Comparison of ENCODE assay signal across 8 cellular contexts in genomic region chr21:29072873-29073221, GRCh38. TPM values are rescaled to one million over a fixed set of nuclear protein-coding genes. Genes with fewer than 3 reads are reported as not detected.
DNase-seq lines count a peak whose midpoint lies in the region; ATAC-seq and TF ChIP-seq lines count a peak whose summit lies in the region.

No MANE protein-coding gene starts in this region.

- intact Hi-C loops in CD4-positive, alpha-beta memory T cell (cut with micrococcal nuclease), result loop anchor here (1.0 to 2.0 kb wide), 7 partner anchors 16 to 226 kb away; partner anchors contain the start of genes LTN1 and USP16
- intact Hi-C loops in activated CD4-positive, alpha-beta memory T cell treated with anti-CD3 and anti-CD28 coated beads for 36 hours (cut with micrococcal nuclease), result loop anchor here (1.0 to 5.0 kb wide), 8 partner anchors 49 to 241 kb away; partner anchors contain the start of gene USP16
- intact Hi-C loops in left cardiac atrium (cut with DNase I), result loop anchor here in 1 of 2 donors (5.0 kb wide), 1 partner anchor 46 kb away; no protein-coding TSS in a partner anchor

- peaks cover 0 to 3% (median 0%) of the 10 kb centered on the region in 8 donors for H3K9me3 Mint-ChIP-seq in CD4-positive, alpha-beta memory T cell
- H3K9me3 Mint-ChIP-seq in HFFc6, result no peaks in the 10 kb centered on the region
- no peaks in the 10 kb centered on the region for H3K9me3 Mint-ChIP-seq in activated CD4-positive, alpha-beta memory T cell treated with anti-CD3 and anti-CD28 coated beads for 36 hours

- no peaks in the 10 kb centered on the region for H3K9me3 ChIP-seq in CD4-positive, alpha-beta memory T cell (ENCODE audit: control insufficient read depth in 1 of 2, low read length in 2 of 2)
- H3K9me3 ChIP-seq in skeletal muscle satellite cell (replicated peaks; ENCODE audit: low read length), result no peaks in the 10 kb centered on the region

- ATAC-seq in left cardiac atrium, result peak; percentile 2
- ATAC-seq in GM21360 (IDR thresholded peaks at IDR 0.05; ENCODE audit: unreplicated experiment), result no peak

- H3K27ac ChIP-seq in CD4-positive, alpha-beta memory T cell (ENCODE audit: low read depth, low read length), result peak overlapping the region; percentile 88

- peak in 1 of 5 donors; percentile 43 for DNase-seq in CD4-positive, alpha-beta memory T cell
- peak; percentile 16 for DNase-seq in HFFc6
- no peak for DNase-seq in activated CD4-positive, alpha-beta memory T cell treated with anti-CD3 and anti-CD28 coated beads for 36 hours
- no peak for DNase-seq in left cardiac atrium
- DNase-seq in NCI-H2196 treated with DMSO at 0.1 percent for 48 hours (lab: John Stamatoyannopoulos, UW; ENCODE audit: unreplicated experiment), result no peak
- DNase-seq in globus pallidus (ENCODE audit: low spot score), result no peak

- H3K4me1 Mint-ChIP-seq in CD4-positive, alpha-beta memory T cell, result peaks cover 24 to 60% (median 41%) of the 10 kb centered on the region in 4 donors
- peaks cover 50% of the 10 kb centered on the region for H3K4me1 Mint-ChIP-seq in HFFc6 (ENCODE audit: low read depth)
- peaks cover 49% of the 10 kb centered on the region for H3K4me1 Mint-ChIP-seq in activated CD4-positive, alpha-beta memory T cell treated with anti-CD3 and anti-CD28 coated beads for 36 hours (ENCODE audit: low read depth)

- H3K36me3 Mint-ChIP-seq in CD4-positive, alpha-beta memory T cell, result peaks cover 7 to 36% of the 10 kb centered on the region in 2 donors
- peaks cover 28% of the 10 kb centered on the region for H3K36me3 Mint-ChIP-seq in HFFc6 (ENCODE audit: low read depth)
- H3K36me3 Mint-ChIP-seq in activated CD4-positive, alpha-beta memory T cell treated with anti-CD3 and anti-CD28 coated beads for 36 hours, result peaks cover 28% of the 10 kb centered on the region

- no peaks in the 10 kb centered on the region for H3K27me3 Mint-ChIP-seq in CD4-positive, alpha-beta memory T cell
- peaks cover 3% of the 10 kb centered on the region; the same call in 1 of the 2 replicates for H3K27me3 Mint-ChIP-seq in HFFc6 (ENCODE audit: insufficient read depth)
- H3K27me3 Mint-ChIP-seq in activated CD4-positive, alpha-beta memory T cell treated with anti-CD3 and anti-CD28 coated beads for 36 hours, result no peaks in the 10 kb centered on the region

- peak overlapping the region; percentile 94 for H3K9ac ChIP-seq in skeletal muscle satellite cell (ENCODE audit: low read depth, low read length)

- no peak for TF ChIP-seq CTCF in HFFc6 (IDR thresholded peaks at IDR 0.05)

- peak overlapping the region; percentile 81 for H3K4me2 ChIP-seq in skeletal muscle satellite cell (ENCODE audit: low read length)

- POLR2A ChIA-PET in CD4-positive, alpha-beta memory T cell (lab: Charles Lee; ENCODE audit: partially characterized antibody), result interaction anchor here (0.8 to 6.8 kb wide), 12 partner anchors 9 to 376 kb away, joined by 3 to 70 read pairs (median 10); partner anchors contain the start of genes BACH1, LTN1, RWDD2B and USP16
- POLR2A ChIA-PET in activated CD4-positive, alpha-beta memory T cell treated with anti-CD3 and anti-CD28 coated beads for 36 hours (lab: Charles Lee), result interaction anchor here (0.9 to 1.6 kb wide), 5 partner anchors 42 to 299 kb away, joined by 3 to 20 read pairs (median 3); partner anchors contain the start of gene USP16

- peak overlapping the region; percentile 96 to 100 (median 99) for H3K27ac Mint-ChIP-seq in CD4-positive, alpha-beta memory T cell
- H3K27ac Mint-ChIP-seq in HFFc6, result peak overlapping the region; percentile 99
- peak overlapping the region; percentile 97 for H3K27ac Mint-ChIP-seq in activated CD4-positive, alpha-beta memory T cell treated with anti-CD3 and anti-CD28 coated beads for 36 hours

- H3K4me3 ChIP-seq in CD4-positive, alpha-beta memory T cell (ENCODE audit: low read length in 2 of 2), result peak overlapping the region; percentile 39 to 97
- H3K4me3 ChIP-seq in skeletal muscle satellite cell (ENCODE audit: low read length), result peak overlapping the region; percentile 83

- H3K4me3 Mint-ChIP-seq in CD4-positive, alpha-beta memory T cell, result peak overlapping the region; percentile 99 to 100 (median 100)
- peak overlapping the region; percentile 100 for H3K4me3 Mint-ChIP-seq in HFFc6
- H3K4me3 Mint-ChIP-seq in activated CD4-positive, alpha-beta memory T cell treated with anti-CD3 and anti-CD28 coated beads for 36 hours, result peak overlapping the region; percentile 96

- peaks cover 10% of the 10 kb centered on the region for H3K36me3 ChIP-seq in CD4-positive, alpha-beta memory T cell (ENCODE audit: insufficient read depth, low read length)
- peaks cover 13% of the 10 kb centered on the region for H3K36me3 ChIP-seq in skeletal muscle satellite cell (ENCODE audit: insufficient read depth, low read length)

- H3K27me3 ChIP-seq in CD4-positive, alpha-beta memory T cell (ENCODE audit: insufficient read depth, low read length), result no peaks in the 10 kb centered on the region
- no peaks in the 10 kb centered on the region for H3K27me3 ChIP-seq in skeletal muscle satellite cell (ENCODE audit: control insufficient read depth, insufficient read depth, low read length)

- CTCF ChIA-PET in CD4-positive, alpha-beta memory T cell (lab: Charles Lee; ENCODE audit: partially characterized antibody), result interaction anchor here (1.0 to 1.3 kb wide), 3 partner anchors 10 to 300 kb away, joined by 3 to 4 read pairs (median 3); no protein-coding TSS in a partner anchor
- CTCF ChIA-PET in activated CD4-positive, alpha-beta memory T cell treated with anti-CD3 and anti-CD28 coated beads for 36 hours (lab: Charles Lee), result interaction anchor here (0.8 to 2.3 kb wide), 4 partner anchors 15 to 303 kb away, joined by 3 to 6 read pairs (median 4); partner anchors contain the start of gene USP16

- H3K4me1 ChIP-seq in CD4-positive, alpha-beta memory T cell (ENCODE audit: insufficient read depth, low read length), result peaks cover 34% of the 10 kb centered on the region
- H3K4me1 ChIP-seq in skeletal muscle satellite cell (ENCODE audit: control insufficient read depth, insufficient read depth, low read length), result peaks cover 16% of the 10 kb centered on the region

RNA-seq across cellular contexts. Expression of gene CCT8, which starts 0.6 kb away (rescaled TPM):
- total RNA-seq in CD4-positive, alpha-beta memory T cell, result 100 to 1,000 TPM; 109 to 114 TPM
- polyA plus RNA-seq in CD4-positive, alpha-beta memory T cell, result 100 to 1,000 TPM; 130 to 173 TPM
- 100 to 1,000 TPM; 209 to 258 (median 227) TPM for total RNA-seq in HFFc6 (2021; fragmentation: NEBNext Ultra II Directional; extraction: Animal tissue kit (Norgen Biotek cat#: 25700))
- total RNA-seq in activated CD4-positive, alpha-beta memory T cell treated with anti-CD3 and anti-CD28 coated beads for 36 hours, result 100 to 1,000 TPM; 431 to 435 TPM
- total RNA-seq in left cardiac atrium, result 100 to 1,000 TPM in 1 of 2 donors, 10 to 100 TPM in 1; 97.5 to 117 TPM
- total RNA-seq in skeletal muscle satellite cell (2012; rRNA removed), result 259 and 323 TPM in 2 replicates

RNA-seq across cellular contexts. Expression of gene USP16, which starts 48.4 kb away (rescaled TPM):
- total RNA-seq in CD4-positive, alpha-beta memory T cell, result 10 to 100 TPM; 53.5 to 57.2 TPM
- polyA plus RNA-seq in CD4-positive, alpha-beta memory T cell, result 10 to 100 TPM; 19.6 to 39.8 TPM
- 10 to 100 TPM; 28.1 to 43.1 (median 37.1) TPM for total RNA-seq in HFFc6 (2021; fragmentation: NEBNext Ultra II Directional; extraction: Animal tissue kit (Norgen Biotek cat#: 25700))
- total RNA-seq in activated CD4-positive, alpha-beta memory T cell treated with anti-CD3 and anti-CD28 coated beads for 36 hours, result 10 to 100 TPM; 39.3 to 42.1 TPM
- 10 to 100 TPM; 29.0 to 35.6 TPM for total RNA-seq in left cardiac atrium
- 31.2 and 32.7 TPM in 2 replicates for total RNA-seq in skeletal muscle satellite cell (2012; rRNA removed)

RNA-seq across cellular contexts. Expression of gene RWDD2B, which starts 53.7 kb away (rescaled TPM):
- 1 to 10 TPM; 5.6 to 6.2 TPM for total RNA-seq in CD4-positive, alpha-beta memory T cell
- 1 to 10 TPM; 8.8 to 9.8 TPM for polyA plus RNA-seq in CD4-positive, alpha-beta memory T cell
- total RNA-seq in HFFc6 (2021; fragmentation: NEBNext Ultra II Directional; extraction: Animal tissue kit (Norgen Biotek cat#: 25700)), result 10 to 100 TPM; 30.0 to 34.5 (median 31.1) TPM
- total RNA-seq in activated CD4-positive, alpha-beta memory T cell treated with anti-CD3 and anti-CD28 coated beads for 36 hours, result 10 to 100 TPM; 14.4 to 16.2 TPM
- total RNA-seq in left cardiac atrium, result 10 to 100 TPM; 13.7 to 14.3 TPM
- total RNA-seq in skeletal muscle satellite cell (2012; rRNA removed), result 18.1 and 22.3 TPM in 2 replicates

RNA-seq across cellular contexts. Expression of gene MAP3K7CL, which starts 57.6 kb away (rescaled TPM):
- 10 to 100 TPM; 10.1 to 10.3 TPM for total RNA-seq in CD4-positive, alpha-beta memory T cell
- polyA plus RNA-seq in CD4-positive, alpha-beta memory T cell, result 1 to 10 TPM; 2.8 to 4.7 TPM
- 10 to 100 TPM in 1 of 6 experiments, 1 to 10 TPM in 5; 6.2 to 11.4 (median 7.6) TPM for total RNA-seq in HFFc6 (2021; fragmentation: NEBNext Ultra II Directional; extraction: Animal tissue kit (Norgen Biotek cat#: 25700))
- total RNA-seq in activated CD4-positive, alpha-beta memory T cell treated with anti-CD3 and anti-CD28 coated beads for 36 hours, result 1 to 10 TPM; 4.8 to 5.7 TPM
- 1 to 10 TPM; 2.3 to 5.4 TPM for total RNA-seq in left cardiac atrium
- 9.1 and 14.2 TPM in 2 replicates for total RNA-seq in skeletal muscle satellite cell (2012; rRNA removed)
